ENCODE assay signal across 8 cellular contexts in the genomic region with DNA sequence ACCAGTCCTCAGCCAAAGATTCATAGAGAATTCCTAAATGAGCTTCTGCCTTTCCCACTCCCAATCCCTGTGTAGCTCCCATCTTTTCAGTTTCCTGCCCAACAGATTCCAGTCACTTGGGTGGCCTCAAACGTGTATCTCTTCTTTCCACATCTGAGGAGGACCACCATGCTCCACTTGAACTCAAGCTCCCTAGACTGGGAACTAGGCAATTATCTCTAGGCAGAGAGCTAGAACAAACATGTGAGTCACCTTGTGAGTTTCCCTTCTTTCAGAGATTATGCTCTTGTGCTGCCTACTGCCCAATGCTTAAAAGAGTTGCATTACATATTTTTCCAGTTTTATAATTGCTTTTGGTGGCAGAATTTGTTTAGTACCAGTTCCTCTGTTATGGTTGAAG.
DNase-seq lines count a peak whose midpoint lies in the region; ATAC-seq and TF ChIP-seq lines count a peak whose summit lies in the region.

No MANE protein-coding gene starts in this region.

- H3K4me3 Mint-ChIP-seq in stimulated activated naive B cell treated with anti-CD40 and anti-IgM and Interleukin-4, amounts not matched to agents 10 μg/mL and 1 μg/mL and 100 μg/mL, for 72 hours = no peak overlapping the region

- DNase-seq in NCI-H446 treated with DMSO at 0.1 percent for 48 hours (lab: John Stamatoyannopoulos, UW) (peak; percentile 1), NCI-H446 (lab: John Stamatoyannopoulos, UW) (no peak), RPMI7951 (ENCODE audit: low read depth) (peak; percentile 56), fibroblast of gingiva (ENCODE audit: low read depth) (peak; percentile 55), retinal pigment epithelial cell (ENCODE audit: low read depth) (peak; percentile 62), HEK293T (ENCODE audit: extremely low spot score) (no peak)
- no peak for DNase-seq in stimulated activated naive B cell treated with anti-CD40 and anti-IgM and Interleukin-4, amounts not matched to agents 10 μg/mL and 1 μg/mL and 100 μg/mL, for 72 hours

- CTCF ChIA-PET in HEK293T (lab: Yijun Ruan, JAX) = no interaction called here

- H3K4me3 ChIP-seq in retinal pigment epithelial cell (ENCODE audit: low read length) = no peak overlapping the region

- no peak overlapping the region for H3K27ac Mint-ChIP-seq in stimulated activated naive B cell treated with anti-CD40 and anti-IgM and Interleukin-4, amounts not matched to agents 10 μg/mL and 1 μg/mL and 100 μg/mL, for 72 hours

- H3K9me3 Mint-ChIP-seq in stimulated activated naive B cell treated with anti-CD40 and anti-IgM and Interleukin-4, amounts not matched to agents 10 μg/mL and 1 μg/mL and 100 μg/mL, for 72 hours = no peaks in the 10 kb centered on the region

- no peaks in the 10 kb centered on the region for H3K4me1 Mint-ChIP-seq in stimulated activated naive B cell treated with anti-CD40 and anti-IgM and Interleukin-4, amounts not matched to agents 10 μg/mL and 1 μg/mL and 100 μg/mL, for 72 hours

- ATAC-seq in HG03521 (IDR thresholded peaks at IDR 0.05; ENCODE audit: unreplicated experiment) = no peak
- ATAC-seq in stimulated activated naive B cell treated with anti-CD40 and anti-IgM and Interleukin-4, amounts not matched to agents 10 μg/mL and 1 μg/mL and 100 μg/mL, for 72 hours (replicated peaks) = no peak

- no peak for TF ChIP-seq CTCF in retinal pigment epithelial cell (conservative IDR thresholded peaks at IDR 0.05; ENCODE audit: low read depth, low read length)

- no peaks in the 10 kb centered on the region for H3K36me3 Mint-ChIP-seq in stimulated activated naive B cell treated with anti-CD40 and anti-IgM and Interleukin-4, amounts not matched to agents 10 μg/mL and 1 μg/mL and 100 μg/mL, for 72 hours

- H3K27me3 Mint-ChIP-seq in stimulated activated naive B cell treated with anti-CD40 and anti-IgM and Interleukin-4, amounts not matched to agents 10 μg/mL and 1 μg/mL and 100 μg/mL, for 72 hours = no peaks in the 10 kb centered on the region

- POLR2A ChIA-PET in HEK293T (lab: Yijun Ruan, JAX) = no interaction called here

TF ChIP-seq in HEK293T, 16 proteins besides CTCF, POLR2A, EP300 and RAD21:
- TF ChIP-seq ZNF384 (IDR thresholded peaks at IDR 0.05) = no peak
- TF ChIP-seq ARNT (IDR thresholded peaks at IDR 0.05) = no peak
- TF ChIP-seq, protein P1, sequence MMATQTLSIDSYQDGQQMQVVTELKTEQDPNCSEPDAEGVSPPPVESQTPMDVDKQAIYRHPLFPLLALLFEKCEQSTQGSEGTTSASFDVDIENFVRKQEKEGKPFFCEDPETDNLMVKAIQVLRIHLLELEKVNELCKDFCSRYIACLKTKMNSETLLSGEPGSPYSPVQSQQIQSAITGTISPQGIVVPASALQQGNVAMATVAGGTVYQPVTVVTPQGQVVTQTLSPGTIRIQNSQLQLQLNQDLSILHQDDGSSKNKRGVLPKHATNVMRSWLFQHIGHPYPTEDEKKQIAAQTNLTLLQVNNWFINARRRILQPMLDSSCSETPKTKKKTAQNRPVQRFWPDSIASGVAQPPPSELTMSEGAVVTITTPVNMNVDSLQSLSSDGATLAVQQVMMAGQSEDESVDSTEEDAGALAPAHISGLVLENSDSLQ (IDR thresholded peaks at IDR 0.05) = no peak

Comparison
In these comparisons a context has a peak if more than half of its experiments do, and no peak if none do; other contexts are left out.
1. DNase-seq: peak in NCI-H446 treated with DMSO at 0.1 percent for 48 hours (single experiment), RPMI7951 (single experiment), fibroblast of gingiva (single experiment) and retinal pigment epithelial cell (single experiment); none in NCI-H446 (0 of 2), HEK293T (single experiment) and stimulated activated naive B cell treated with anti-CD40 and anti-IgM and Interleukin-4, amounts not matched to agents 10 μg/mL and 1 μg/mL and 100 μg/mL, for 72 hours (single experiment).